In genomic region chr9:121279841-121280388, GRCh38 we compare ENCODE assay signal across 15 cellular contexts. TPM values are rescaled to one million over a fixed set of nuclear protein-coding genes. Genes with fewer than 3 reads are reported as not detected.
DNase-seq lines count a peak whose midpoint lies in the region; ATAC-seq and TF ChIP-seq lines count a peak whose summit lies in the region.
"Had no signal": no experiment of that assay in that cellular context is flagged by ENCODE, and none has a peak within 500 bp of the region (broad histone marks: within the 10 kb centered on the region; RNA-seq: fewer than 3 reads in every experiment).

No MANE protein-coding gene starts in this region.

- DNase-seq in cardiac septum (ENCODE audit: low spot score) (peak; percentile 56), left ventricle myocardium superior (no peak), right atrium auricular region (ENCODE audit: low spot score) (no peak), NCI-H1105 (lab: John Stamatoyannopoulos, UW) (no peak), GM13976 (ENCODE audit: low spot score) (no peak)
- DNase-seq: ACHN; activated CD4-positive, CD25-positive, alpha-beta regulatory T cell; DMS153; NCI-H1092; NCI-H446 treated with DMSO at 0.1 percent for 48 hours; SHP77; stimulated activated CD4-positive, alpha-beta T cell treated with anti-CD3 and anti-CD28 coated beads, Interleukin-2, amount 100 ng/mL, for 48 hours had no signal

- no peaks in the 10 kb centered on the region for H3K36me3 ChIP-seq in right atrium auricular region
- peaks cover 3% of the 10 kb centered on the region for H3K36me3 ChIP-seq in rectal smooth muscle tissue (ENCODE audit: control insufficient read depth, insufficient read depth, low read length)

- H3K27ac ChIP-seq in right atrium auricular region, result peak overlapping the region; percentile 97 to 99
- H3K27ac ChIP-seq in rectal smooth muscle tissue (ENCODE audit: low read depth, low read length), result peak overlapping the region; percentile 100

- H3K9me3 ChIP-seq in right atrium auricular region, result no peaks in the 10 kb centered on the region

- in situ Hi-C loops in GM13976 (cut with MboI; ENCODE audit: low sequenced_read_pairs, unreplicated experiment), result no loop called here

- H3K9ac ChIP-seq in rectal smooth muscle tissue (ENCODE audit: low read length), result no peak overlapping the region

- intact Hi-C loops in cardiac septum (cut with DNase I), result loop anchor here (5.0 kb wide), 2 partner anchors 58 to 92 kb away; partner anchors contain the start of gene STOM
- intact Hi-C loops in left ventricle myocardium superior (cut with micrococcal nuclease), result loop anchor here (2.0 to 5.0 kb wide), 2 partner anchors 57 to 97 kb away; no protein-coding TSS in a partner anchor

- ATAC-seq in left ventricle myocardium superior (no peak), HG02678 (IDR thresholded peaks at IDR 0.05; ENCODE audit: unreplicated experiment) (no peak), HG02840 (IDR thresholded peaks at IDR 0.05; ENCODE audit: low FRiP score, unreplicated experiment) (no peak)

- H3K27me3 ChIP-seq in right atrium auricular region (no peaks in the 10 kb centered on the region), rectal smooth muscle tissue (ENCODE audit: control insufficient read depth, insufficient read depth, low read length) (no peaks in the 10 kb centered on the region)

- H3K4me1 ChIP-seq in right atrium auricular region, result peaks cover 0 to 90% of the 10 kb centered on the region in 2 donors
- H3K4me1 ChIP-seq in rectal smooth muscle tissue (ENCODE audit: control insufficient read depth, insufficient read depth, low read length), result peaks cover 88% of the 10 kb centered on the region

- TF ChIP-seq CTCF in right atrium auricular region (IDR thresholded peaks at IDR 0.05) (no peak), GM13976 (IDR thresholded peaks at IDR 0.05; ENCODE audit: borderline replicate concordance, control extremely low read depth, extremely low read depth, insufficient read depth, missing control alignments) (no peak)

- H3K4me3 ChIP-seq in right atrium auricular region (no peak overlapping the region), rectal smooth muscle tissue (ENCODE audit: low read length) (no peak overlapping the region)

RNA-seq across cellular contexts. Expression of gene GSN, which starts 12.0 kb away (rescaled TPM):
- total RNA-seq in cardiac septum (855 TPM), left ventricle myocardium superior (717 TPM), right atrium auricular region (1,000 to 10,000 TPM; 1,444 to 3,478 TPM)
